Comparison of ENCODE assay signal across 18 cellular contexts in genomic region chr7:98366562-98366938, GRCh38.
"Had no signal": no experiment of that assay in that cellular context is flagged by ENCODE, and none has a peak within 500 bp of the region (broad histone marks: within the 10 kb centered on the region; RNA-seq: fewer than 3 reads in every experiment).

No MANE protein-coding gene starts in this region.

- H3K9me3 Mint-ChIP-seq: activated CD4-positive, alpha-beta T cell treated with anti-CD3 and anti-CD28 coated beads, Interleukin-2, amount 10 ng/mL, durations not matched to agents 24 days and 14 days; activated naive CD8-positive, alpha-beta T cell treated with anti-CD3 and anti-CD28 coated beads, Interleukin-2, amount 10 ng/mL, durations not matched to agents 7 days and 5 days; activated T-cell treated with anti-CD3 and anti-CD28 coated beads, Interleukin-2, amount 50 U/mL, for 24 hours; activated T-helper 2 cell treated with anti-CD3 and anti-CD28 coated beads, Interferon-gamma antibody, Interleukin-2, Interleukin-4, amounts not matched to agents 10 μg/mL and 5 μg/mL and 100 μg/mL, durations not matched to agents 14 hours and 24 hours and 36 hours; endodermal cell; immature natural killer cell; natural killer cell treated with Interleukin-12 subunit alpha and Interleukin-12 subunit beta and Interleukin-15 and Interleukin-18, amount 100 ng/mL, for 72 hours; T-helper 2 cell treated with Interferon-gamma antibody and Interleukin-4, amounts not matched to agents 5 μg/mL and 100 μg/mL, for 36 hours had no signal

- H3K27me3 ChIP-seq: testis had no signal

- H3K36me3 Mint-ChIP-seq: activated naive CD8-positive, alpha-beta T cell treated with anti-CD3 and anti-CD28 coated beads, Interleukin-2, amount 10 ng/mL, durations not matched to agents 7 days and 5 days; immature natural killer cell; natural killer cell treated with Interleukin-12 subunit alpha and Interleukin-12 subunit beta and Interleukin-15 and Interleukin-18, amount 100 ng/mL, for 72 hours had no signal

- H3K27ac Mint-ChIP-seq: activated CD4-positive, alpha-beta T cell treated with anti-CD3 and anti-CD28 coated beads, Interleukin-2, amount 10 ng/mL, durations not matched to agents 24 days and 14 days; activated CD8-positive, alpha-beta T cell treated with anti-CD3 and anti-CD28 coated beads, Interleukin-2, amount 10 ng/mL, durations not matched to agents 7 days and 5 days; activated naive CD8-positive, alpha-beta T cell treated with anti-CD3 and anti-CD28 coated beads, Interleukin-2, amount 10 ng/mL, durations not matched to agents 7 days and 5 days; activated T-cell treated with anti-CD3 and anti-CD28 coated beads, Interleukin-2, amount 50 U/mL, for 24 hours; activated T-helper 2 cell treated with anti-CD3 and anti-CD28 coated beads, Interferon-gamma antibody, Interleukin-2, Interleukin-4, amounts not matched to agents 10 μg/mL and 5 μg/mL and 100 μg/mL, durations not matched to agents 14 hours and 24 hours and 36 hours; endodermal cell; immature natural killer cell; natural killer cell treated with Interleukin-12 subunit alpha and Interleukin-12 subunit beta and Interleukin-15 and Interleukin-18, amount 100 ng/mL, for 72 hours; T-helper 2 cell treated with Interferon-gamma antibody and Interleukin-4, amounts not matched to agents 5 μg/mL and 100 μg/mL, for 36 hours had no signal

- H3K4me1 ChIP-seq: testis had no signal

- H3K4me2 ChIP-seq: SK-N-SH had no signal

- H3K27me3 Mint-ChIP-seq: activated CD4-positive, alpha-beta T cell treated with anti-CD3 and anti-CD28 coated beads, Interleukin-2, amount 10 ng/mL, durations not matched to agents 24 days and 14 days; activated naive CD8-positive, alpha-beta T cell treated with anti-CD3 and anti-CD28 coated beads, Interleukin-2, amount 10 ng/mL, durations not matched to agents 7 days and 5 days; activated T-cell treated with anti-CD3 and anti-CD28 coated beads, Interleukin-2, amount 50 U/mL, for 24 hours had no signal

- DNase-seq: activated CD4-positive, alpha-beta T cell treated with anti-CD3 and anti-CD28 coated beads, Interleukin-2, amount 10 ng/mL, durations not matched to agents 24 days and 14 days; activated CD8-positive, alpha-beta T cell treated with anti-CD3 and anti-CD28 coated beads, Interleukin-2, amount 10 ng/mL, durations not matched to agents 7 days and 5 days; activated naive CD4-positive, alpha-beta T cell treated with Interleukin-2 at 50 U/mL for 16 hours; activated naive CD8-positive, alpha-beta T cell treated with anti-CD3 and anti-CD28 coated beads, Interleukin-2, amount 10 ng/mL, durations not matched to agents 7 days and 5 days; activated T-cell treated with anti-CD3 and anti-CD28 coated beads, Interleukin-2, amount 50 U/mL, for 24 hours; amygdala; caudate nucleus; endodermal cell; foreskin melanocyte; immature natural killer cell; mesendoderm; SK-N-SH; stimulated activated CD4-positive, alpha-beta T cell treated with anti-CD3 and anti-CD28 coated beads, Interleukin-2, amount 100 ng/mL, for 24 hours; stimulated activated naive CD8-positive, alpha-beta T cell treated with anti-CD3 and anti-CD28 coated beads, Interleukin-15, Interleukin-2, amounts not matched to agents 100 U/mL and 50 U/mL, for 24 hours; testis had no signal

- ATAC-seq: activated CD8-positive, alpha-beta T cell treated with anti-CD3 and anti-CD28 coated beads, Interleukin-2, amount 10 ng/mL, durations not matched to agents 7 days and 5 days; natural killer cell treated with Interleukin-12 subunit alpha and Interleukin-12 subunit beta and Interleukin-15 and Interleukin-18, amount 100 ng/mL, for 72 hours; stimulated activated naive CD8-positive, alpha-beta T cell treated with anti-CD3 and anti-CD28 coated beads, Interleukin-15, Interleukin-2, amounts not matched to agents 100 U/mL and 50 U/mL, for 24 hours had no signal

- H3K9ac ChIP-seq: SK-N-SH had no signal

- H3K9me3 ChIP-seq: SK-N-SH, testis had no signal

- H3K4me3 Mint-ChIP-seq: activated CD4-positive, alpha-beta T cell treated with anti-CD3 and anti-CD28 coated beads, Interleukin-2, amount 10 ng/mL, durations not matched to agents 24 days and 14 days; activated CD8-positive, alpha-beta T cell treated with anti-CD3 and anti-CD28 coated beads, Interleukin-2, amount 10 ng/mL, durations not matched to agents 7 days and 5 days; activated naive CD8-positive, alpha-beta T cell treated with anti-CD3 and anti-CD28 coated beads, Interleukin-2, amount 10 ng/mL, durations not matched to agents 7 days and 5 days; activated T-cell treated with anti-CD3 and anti-CD28 coated beads, Interleukin-2, amount 50 U/mL, for 24 hours; endodermal cell; immature natural killer cell; natural killer cell treated with Interleukin-12 subunit alpha and Interleukin-12 subunit beta and Interleukin-15 and Interleukin-18, amount 100 ng/mL, for 72 hours; T-helper 2 cell treated with Interferon-gamma antibody and Interleukin-4, amounts not matched to agents 5 μg/mL and 100 μg/mL, for 36 hours had no signal

- H3K4me1 Mint-ChIP-seq: activated CD4-positive, alpha-beta T cell treated with anti-CD3 and anti-CD28 coated beads, Interleukin-2, amount 10 ng/mL, durations not matched to agents 24 days and 14 days; activated naive CD8-positive, alpha-beta T cell treated with anti-CD3 and anti-CD28 coated beads, Interleukin-2, amount 10 ng/mL, durations not matched to agents 7 days and 5 days; immature natural killer cell had no signal

- H3K4me3 ChIP-seq: testis had no signal
